11 cellular contexts compared by ENCODE assay signal in genomic region chr1:169999357-169999756, GRCh38.
DNase-seq lines count a peak whose midpoint lies in the region; FAIRE-seq and TF ChIP-seq lines count a peak whose summit lies in the region.
"Had no signal": no experiment of that assay in that cellular context is flagged by ENCODE, and none has a peak within 500 bp of the region (broad histone marks: within the 10 kb centered on the region; RNA-seq: fewer than 3 reads in every experiment).

No MANE protein-coding gene starts in this region.

- DNase-seq in H54 (ENCODE audit: insufficient read length, low spot score) (no peak), T1000 (lab: John Stamatoyannopoulos, UW) (peak; percentile 53), globus pallidus (ENCODE audit: low spot score) (peak; percentile 27), smooth muscle cell (lab: John Stamatoyannopoulos, UW; ENCODE audit: unreplicated experiment) (no peak), CD1c-positive myeloid dendritic cell (ENCODE audit: extremely low spot score) (no peak), Karpas-422 (no peak), COLO668 (lab: John Stamatoyannopoulos, UW; ENCODE audit: unreplicated experiment) (no peak)
- DNase-seq: activated CD4-positive, alpha-beta memory T cell treated with anti-CD3 and anti-CD28 coated beads for 36 hours; GDM1; NCI-H146 had no signal

- peak; percentile 89 for FAIRE-seq in H54 (lab: Jason Lieb, UNC)

- H3K9me3 ChIP-seq in smooth muscle cell (replicated peaks; ENCODE audit: low read depth) (no peaks in the 10 kb centered on the region), Karpas-422 (ENCODE audit: low read length) (no peaks in the 10 kb centered on the region)
- H3K9me3 ChIP-seq: heart right ventricle had no signal

- H3K4me3 ChIP-seq in smooth muscle cell (no peak overlapping the region), Karpas-422 (ENCODE audit: low read length) (no peak overlapping the region)
- H3K4me3 ChIP-seq: heart right ventricle had no signal

- H3K79me2 ChIP-seq in smooth muscle cell (ENCODE audit: low read depth): no peaks in the 10 kb centered on the region
- H3K79me2 ChIP-seq in Karpas-422 (ENCODE audit: low read length): no peaks in the 10 kb centered on the region

- no peaks in the 10 kb centered on the region for H3K9me2 ChIP-seq in Karpas-422 (replicated peaks; ENCODE audit: insufficient read depth, low read length)

- H3K9ac ChIP-seq in smooth muscle cell (ENCODE audit: low read depth) (no peak overlapping the region), Karpas-422 (ENCODE audit: low read length) (no peak overlapping the region)

- TF ChIP-seq CTCF in smooth muscle cell (IDR thresholded peaks at IDR 0.05; ENCODE audit: borderline replicate concordance, insufficient read depth, poor library complexity, severe bottlenecking): no peak

- H4K20me1 ChIP-seq in smooth muscle cell (ENCODE audit: low read depth): no peaks in the 10 kb centered on the region
- H4K20me1 ChIP-seq in Karpas-422 (ENCODE audit: insufficient read depth, low read depth, low read length): no peaks in the 10 kb centered on the region

- H3K27me3 ChIP-seq in smooth muscle cell (ENCODE audit: low read depth) (no peaks in the 10 kb centered on the region), Karpas-422 (ENCODE audit: low read length) (no peaks in the 10 kb centered on the region)
- H3K27me3 ChIP-seq: heart right ventricle had no signal

- peak overlapping the region; percentile 38 for H3K4me2 ChIP-seq in smooth muscle cell
- no peak overlapping the region for H3K4me2 ChIP-seq in Karpas-422 (ENCODE audit: low read depth, low read length, poor library complexity, severe bottlenecking)

- H2AFZ ChIP-seq in smooth muscle cell (ENCODE audit: low read depth) (no peak overlapping the region), Karpas-422 (ENCODE audit: low read length) (no peak overlapping the region)

- WGBS in smooth muscle cell (ENCODE audit: low lambda C conversion rate): 23% methylated on average over 4 of the region's 4 CpGs

- H3F3A ChIP-seq in smooth muscle cell (ENCODE audit: low read depth): peaks cover 8% of the 10 kb centered on the region

- no peak for TF ChIP-seq POLR2A in H54 (IDR thresholded peaks at IDR 0.05; ENCODE audit: low read depth, low read length)

- H3K27ac ChIP-seq in smooth muscle cell (ENCODE audit: low read depth) (peak overlapping the region; percentile 55), Karpas-422 (ENCODE audit: low read length) (no peak overlapping the region)

- H3K36me3 ChIP-seq in smooth muscle cell (ENCODE audit: low read depth): no peaks in the 10 kb centered on the region
- H3K36me3 ChIP-seq in Karpas-422 (ENCODE audit: insufficient read depth, low read length): no peaks in the 10 kb centered on the region

- H3K4me1 ChIP-seq in smooth muscle cell (ENCODE audit: low read depth) (peaks cover 10% of the 10 kb centered on the region), Karpas-422 (ENCODE audit: low read length) (no peaks in the 10 kb centered on the region)

Comparison
In these comparisons a context has a peak if more than half of its experiments do, and no peak if none do; other contexts are left out.
1. DNase-seq: peak in T1000 (single experiment) and globus pallidus (single experiment); none in H54 (single experiment), smooth muscle cell (single experiment), CD1c-positive myeloid dendritic cell (single experiment), Karpas-422 (single experiment) and COLO668 (single experiment).